ENCODE assay signal across 26 cellular contexts in the genomic region with DNA sequence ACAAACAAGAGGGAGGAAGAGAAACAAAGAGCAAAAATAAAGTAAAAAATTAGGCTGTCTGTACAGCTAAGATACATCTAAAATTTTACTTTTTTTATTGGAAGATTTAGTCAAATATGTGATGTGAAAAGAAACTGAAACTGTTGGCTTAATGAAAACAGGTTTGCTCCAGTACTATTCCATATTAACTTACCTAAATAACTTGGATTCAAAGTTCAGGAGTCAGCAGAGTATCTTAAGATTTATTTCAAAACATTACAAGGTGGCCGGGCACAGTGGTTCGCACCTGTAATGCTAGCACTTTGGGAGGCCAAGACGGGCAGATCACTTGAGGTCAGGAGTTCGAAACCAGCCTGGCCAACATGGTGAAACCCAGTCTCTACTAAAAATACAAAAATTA.
"Had no signal": no experiment of that assay in that cellular context is flagged by ENCODE, and none has a peak within 500 bp of the region (broad histone marks: within the 10 kb centered on the region; RNA-seq: fewer than 3 reads in every experiment).

No MANE protein-coding gene starts in this region.

- H3K9me3 ChIP-seq: colonic mucosa, esophagus squamous epithelium, gastrocnemius medialis, heart right ventricle, left ventricle myocardium inferior, lower lobe of right lung, mucosa of descending colon had no signal

- ATAC-seq: effector memory CD8-positive, alpha-beta T cell; esophagus mucosa; gastrocnemius medialis; heart right ventricle; lower lobe of right lung; mucosa of descending colon had no signal

- DNase-seq: colonic mucosa; cortex of kidney; effector CD8-positive, alpha-beta T cell; effector memory CD8-positive, alpha-beta T cell; endodermal cell; erythroblast; esophagus squamous epithelium; foreskin fibroblast; foreskin melanocyte; gastrocnemius medialis; glutamatergic neuron; head of caudate nucleus; heart right ventricle; hypothalamus; immature natural killer cell; islet precursor cell; kidney; kidney glomerular epithelial cell; left ventricle myocardium inferior; lower lobe of right lung; mesenchymal stem cell; mucosa of descending colon; naive B cell had no signal

- H3K4me1 ChIP-seq: colonic mucosa, esophagus squamous epithelium, lower lobe of right lung had no signal

- H3K36me3 ChIP-seq: colonic mucosa, esophagus squamous epithelium, gastrocnemius medialis, heart right ventricle, left ventricle myocardium inferior, lower lobe of right lung had no signal

- H3K4me3 ChIP-seq: colonic mucosa, esophagus squamous epithelium, gastrocnemius medialis, heart right ventricle, left ventricle myocardium inferior, lower lobe of right lung, mucosa of descending colon had no signal

- H3K27me3 ChIP-seq: colonic mucosa, esophagus squamous epithelium, gastrocnemius medialis, heart right ventricle had no signal

- H3K27ac ChIP-seq: colonic mucosa, epithelial cell of prostate, esophagus squamous epithelium, heart right ventricle, left ventricle myocardium inferior, lower lobe of right lung had no signal

- FAIRE-seq: endometrium, kidney had no signal
